Comparison of ENCODE assay signal across 8 cellular contexts in genomic region chr15:67839358-67839928, GRCh38. TPM values are rescaled to one million over a fixed set of nuclear protein-coding genes. Genes with fewer than 3 reads are reported as not detected.
A peak's percentile ranks its signal among the peaks of the same experiment; 100 is the strongest.
DNase-seq lines count a peak whose midpoint lies in the region; ATAC-seq and TF ChIP-seq lines count a peak whose summit lies in the region.

No MANE protein-coding gene starts in this region.

- DNase-seq in AG10803 (ENCODE audit: low read depth) (peak; percentile 40), KBM-7 (peak; percentile 91), SK-MEL-5 (ENCODE audit: low read depth, low spot score) (peak; percentile 70), lower leg skin (ENCODE audit: low spot score in 2 of 2) (no peak), testis (no peak), NCI-H1436 (lab: John Stamatoyannopoulos, UW) (no peak)

- ATAC-seq in GM18858 (IDR thresholded peaks at IDR 0.05; ENCODE audit: unreplicated experiment) = peak; percentile 10

- H3K4me3 ChIP-seq in AG10803 (ENCODE audit: low read length) (peak overlapping the region; percentile 96), lower leg skin (ENCODE audit: low read depth, poor library complexity, severe bottlenecking) (peak overlapping the region; percentile 23), testis (peak overlapping the region; percentile 88 to 93)

- intact Hi-C loops in lower leg skin (cut with DNase I; ENCODE audit: low total_unique reads) = no loop called here
- intact Hi-C loops in testis (cut with DNase I; ENCODE audit: low total_unique reads) = loop anchor here (10.0 kb wide), 2 partner anchors 315 to 385 kb away; partner anchors contain the start of gene C15orf61

- in situ Hi-C loops in KBM-7 (cut with MboI; ENCODE audit: low pct_unique_long_range_greater_than_20kb, low sequenced_read_pairs) = loop anchor here (10.0 kb wide), 1 partner anchor 895 kb away; no protein-coding TSS in a partner anchor
- in situ Hi-C loops in SK-MEL-5 (cut with HindIII; ENCODE audit: low pct_unique_long_range_greater_than_20kb, low sequenced_read_pairs) = no loop called here

- H3K36me3 ChIP-seq in testis (ENCODE audit: low read depth, missing control alignments) = no peaks in the 10 kb centered on the region

- TF ChIP-seq POLR2A in lower leg skin (IDR thresholded peaks at IDR 0.05) = no peak
- no peak for TF ChIP-seq POLR2A in testis (IDR thresholded peaks at IDR 0.05)

- TF ChIP-seq CTCF in AG10803 (conservative IDR thresholded peaks at IDR 0.05; ENCODE audit: low read length) = no peak
- no peak for TF ChIP-seq CTCF in lower leg skin (IDR thresholded peaks at IDR 0.05)
- no peak for TF ChIP-seq CTCF in testis (IDR thresholded peaks at IDR 0.05)

- no peaks in the 10 kb centered on the region for H3K9me3 ChIP-seq in testis

- 2% methylated on average over 12 of the region's 12 CpGs for WGBS in lower leg skin, 2 donors
- 0 to 1% methylated on average over 12 of the region's 12 CpGs for WGBS in testis, 2 donors

- peaks cover 46% of the 10 kb centered on the region for H3K4me1 ChIP-seq in testis

- no peaks in the 10 kb centered on the region for H3K27me3 ChIP-seq in testis

- H3K27ac ChIP-seq in cingulate gyrus (ENCODE audit: low read depth, low read length) (peak overlapping the region; percentile 94), testis (peak overlapping the region; percentile 99 to 100)

RNA-seq across cellular contexts. Expression of gene RNU6-1, which starts 0.4 kb away (rescaled TPM):
- total RNA-seq in SK-MEL-5 (2014; rRNA removed; shearing (Covaris generic)) = not detected in 2 replicates
- polyA plus RNA-seq in SK-MEL-5 (2015; cell fraction: cytosol; rRNA removed) = not detected in 2 replicates
- polyA plus RNA-seq in SK-MEL-5 (2015; cell fraction: nucleus; rRNA removed) = not detected in 2 replicates
- total RNA-seq in lower leg skin = not detected
- total RNA-seq in testis = not detected
- not detected for polyA plus RNA-seq in testis (ENCODE audit: insufficient read depth, low read depth, low replicate concordance)

RNA-seq across cellular contexts. Expression of gene SKOR1, which starts 14.1 kb away (rescaled TPM):
- 0.03 TPM in 1 of 2 replicates, not detected in the other for total RNA-seq in SK-MEL-5 (2014; rRNA removed; shearing (Covaris generic))
- polyA plus RNA-seq in SK-MEL-5 (2015; cell fraction: cytosol; rRNA removed) = 0.11 and 0.14 TPM in 2 replicates
- polyA plus RNA-seq in SK-MEL-5 (2015; cell fraction: nucleus; rRNA removed) = 0.39 TPM in 1 of 2 replicates, not detected in the other
- 1 to 10 TPM in 3 of 4 donors, not detected in 1; 1.2 to 2.2 (median 1.5) TPM for total RNA-seq in lower leg skin
- total RNA-seq in testis = 1 to 10 TPM; 1.1 to 2.2 TPM
- 1.3 TPM for polyA plus RNA-seq in testis (ENCODE audit: insufficient read depth, low read depth, low replicate concordance)

Comparison
In these comparisons a context has a peak if more than half of its experiments do, and no peak if none do; other contexts are left out.
1. DNase-seq: peak in AG10803 (single experiment), KBM-7 (single experiment) and SK-MEL-5 (single experiment); none in lower leg skin (0 of 2), testis (single experiment) and NCI-H1436 (single experiment).
2. H3K4me3 ChIP-seq: peak in every context shown above with its lines; median percentile 96 in AG10803; 90 in testis; 23 in lower leg skin.